1 cellular context compared by ENCODE assay signal in genomic region chr4:185504098-185505047, GRCh38.
TF ChIP-seq lines count a peak whose summit lies in the region.

No MANE protein-coding gene starts in this region.

TF ChIP-seq in HepG2, 621 proteins besides CTCF, POLR2A, EP300 and RAD21 (continued from another document and continues in another):
- TF ChIP-seq ZNF646 (CRISPR knock-in tag; IDR thresholded peaks at IDR 0.05) = no peak
- TF ChIP-seq MAX (IDR thresholded peaks at IDR 0.05) = peak; percentile 39
- TF ChIP-seq ZNF224 (CRISPR knock-in tag; IDR thresholded peaks at IDR 0.05) = no peak
- no peak for TF ChIP-seq FLYWCH1 (CRISPR knock-in tag; IDR thresholded peaks at IDR 0.05)
- no peak for TF ChIP-seq ZNF274 (CRISPR knock-in tag; IDR thresholded peaks at IDR 0.05)
- no peak for TF ChIP-seq ATF7-NPFF (CRISPR knock-in tag; IDR thresholded peaks at IDR 0.05; ENCODE audit: low read depth)
- no peak for TF ChIP-seq TOPORS (CRISPR knock-in tag; IDR thresholded peaks at IDR 0.05)
- no peak for TF ChIP-seq MYNN (CRISPR knock-in tag; IDR thresholded peaks at IDR 0.05; ENCODE audit: low read depth)
- TF ChIP-seq KDM1A (CRISPR knock-in tag; IDR thresholded peaks at IDR 0.05) = no peak
- TF ChIP-seq ZFP37 (CRISPR knock-in tag; IDR thresholded peaks at IDR 0.05; ENCODE audit: borderline replicate concordance) = no peak
- TF ChIP-seq ZNF12 (CRISPR knock-in tag; IDR thresholded peaks at IDR 0.05) = no peak; the same call in 1 of the 2 replicates
- no peak for TF ChIP-seq ATF7 (IDR thresholded peaks at IDR 0.05)
- 0 out of 2 replicates have a peak, but pooled peaks have one; percentile 41 for TF ChIP-seq ATF7 (CRISPR knock-in tag; IDR thresholded peaks at IDR 0.05)
- peak; percentile 10 for TF ChIP-seq ZFP36 (IDR thresholded peaks at IDR 0.05; ENCODE audit: borderline replicate concordance, low read depth, low read length, partially characterized antibody)
- no peak for TF ChIP-seq DBP (CRISPR knock-in tag; IDR thresholded peaks at IDR 0.05; ENCODE audit: not compliant biosample characterization)
- no peak for TF ChIP-seq POLR2AphosphoS2 (IDR thresholded peaks at IDR 0.05; ENCODE audit: low read depth, low read length)
- no peak for TF ChIP-seq ZNF639 (CRISPR knock-in tag; conservative IDR thresholded peaks at IDR 0.05)
- TF ChIP-seq ZNF407 (CRISPR knock-in tag; IDR thresholded peaks at IDR 0.05; ENCODE audit: not compliant biosample characterization) = no peak
- no peak for TF ChIP-seq ZNF747 (CRISPR knock-in tag; IDR thresholded peaks at IDR 0.05; ENCODE audit: borderline replicate concordance)
- no peak for TF ChIP-seq ZNF138 (CRISPR knock-in tag; IDR thresholded peaks at IDR 0.05; ENCODE audit: low read depth)
- peak; percentile 48; the same call in 1 of the 2 replicates for TF ChIP-seq ZGPAT (CRISPR knock-in tag; IDR thresholded peaks at IDR 0.05)
- no peak for TF ChIP-seq GFI1 (CRISPR knock-in tag; IDR thresholded peaks at IDR 0.05; ENCODE audit: borderline replicate concordance)
- no peak for TF ChIP-seq ZNF607 (CRISPR knock-in tag; IDR thresholded peaks at IDR 0.05; ENCODE audit: borderline replicate concordance)
- no peak for TF ChIP-seq BORCS8-MEF2B (CRISPR knock-in tag; IDR thresholded peaks at IDR 0.05)
- no peak for TF ChIP-seq DMTF1 (CRISPR knock-in tag; IDR thresholded peaks at IDR 0.05)
- no peak for TF ChIP-seq ARID2 (CRISPR knock-in tag; IDR thresholded peaks at IDR 0.05; ENCODE audit: borderline replicate concordance)
- no peak for TF ChIP-seq ZBTB34 (CRISPR knock-in tag; IDR thresholded peaks at IDR 0.05)
- TF ChIP-seq ZSCAN30 (CRISPR knock-in tag; IDR thresholded peaks at IDR 0.05) = no peak
- no peak for TF ChIP-seq PAF1 (CRISPR knock-in tag; IDR thresholded peaks at IDR 0.05)
- no peak for TF ChIP-seq ZNF883 (CRISPR knock-in tag; IDR thresholded peaks at IDR 0.05; ENCODE audit: not compliant biosample characterization)
- no peak for TF ChIP-seq ZNF678 (CRISPR knock-in tag; IDR thresholded peaks at IDR 0.05)
- no peak for TF ChIP-seq MBNL3 (CRISPR knock-in tag; conservative IDR thresholded peaks at IDR 0.05)
- TF ChIP-seq RCOR2 (CRISPR knock-in tag; IDR thresholded peaks at IDR 0.05) = peak; percentile 47; the same call in 1 of the 2 replicates
- no peak for TF ChIP-seq ZNF382 (CRISPR knock-in tag; IDR thresholded peaks at IDR 0.05; ENCODE audit: borderline replicate concordance)
